ENCODE assay signal across 30 cellular contexts in genomic region chr7:105841866-105842265, GRCh38.
"Had no signal": no experiment of that assay in that cellular context is flagged by ENCODE, and none has a peak within 500 bp of the region (broad histone marks: within the 10 kb centered on the region; RNA-seq: fewer than 3 reads in every experiment).

No MANE protein-coding gene starts in this region.

- H3K4me3 ChIP-seq: MG63, SJCRH30, SK-N-MC had no signal

- H3K36me3 ChIP-seq: brain microvascular endothelial cell, MG63 had no signal

- H3K4me3 Mint-ChIP-seq: activated CD4-positive, alpha-beta memory T cell treated with anti-CD3 and anti-CD28 coated beads for 36 hours; activated CD4-positive, alpha-beta T cell treated with anti-CD3 and anti-CD28 coated beads, Interleukin-2, amount 10 ng/mL, durations not matched to agents 24 days and 14 days; activated naive CD8-positive, alpha-beta T cell treated with anti-CD3 and anti-CD28 coated beads for 36 hours; activated T-helper 17 cell treated with anti-CD3 and anti-CD28 coated beads, Interleukin-2, amount 50 U/mL, for 72 hours had no signal

- FAIRE-seq: RCC 7860 had no signal

- DNase-seq: activated CD4-positive, alpha-beta memory T cell treated with anti-CD3 and anti-CD28 coated beads for 36 hours; activated CD4-positive, alpha-beta T cell treated with anti-CD3 and anti-CD28 coated beads, Interleukin-2, amount 10 ng/mL, durations not matched to agents 24 days and 14 days; activated CD8-positive, alpha-beta memory T cell treated with anti-CD3 and anti-CD28 coated beads, Interleukin-2, amount 50 U/mL, for 4 hours; activated effector memory CD4-positive, alpha-beta T cell treated with anti-CD3 and anti-CD28 coated beads, Interleukin-2, amount 50 U/mL, for 16 hours; activated naive CD4-positive, alpha-beta T cell; activated naive CD4-positive, alpha-beta T cell treated with anti-CD3 and anti-CD28 coated beads, Interleukin-2, amount 50 U/mL, for 16 hours; activated naive CD8-positive, alpha-beta T cell treated with anti-CD3 and anti-CD28 coated beads for 36 hours; activated T-cell treated with anti-CD3 and anti-CD28 coated beads for 4 hours; activated T-cell treated with anti-CD3 and anti-CD28 coated beads, Interleukin-2, amount 50 U/mL, for 48 hours; amniotic stem cell; aorta; brain microvascular endothelial cell; Karpas-422; KBM-7; MG63; NCI-H1048; NCI-H1105 treated with DMSO at 0.1 percent for 48 hours; NCI-H1436; NCI-H1694; NCI-H1930; NCI-H2081 treated with DMSO at 0.1 percent for 48 hours; NCI-H345; NCI-H524 treated with DMSO at 0.1 percent for 48 hours; PC-3; SHP77; SJCRH30; T1000 had no signal

- ATAC-seq: activated T-helper 17 cell treated with anti-CD3 and anti-CD28 coated beads, Interleukin-2, amount 50 U/mL, for 72 hours; PC-3 had no signal

- H3K27ac ChIP-seq: brain microvascular endothelial cell, SJCRH30, SK-N-MC had no signal

- H3K9me3 ChIP-seq: MG63, SJCRH30 had no signal

- H3K27me3 ChIP-seq: brain microvascular endothelial cell, MG63, SJCRH30 had no signal

- H3K27me3 Mint-ChIP-seq: activated CD4-positive, alpha-beta memory T cell treated with anti-CD3 and anti-CD28 coated beads for 36 hours; activated naive CD8-positive, alpha-beta T cell treated with anti-CD3 and anti-CD28 coated beads for 36 hours; activated T-helper 17 cell treated with anti-CD3 and anti-CD28 coated beads, Interleukin-2, amount 50 U/mL, for 72 hours had no signal

- H3K4me1 Mint-ChIP-seq: activated naive CD8-positive, alpha-beta T cell treated with anti-CD3 and anti-CD28 coated beads for 36 hours had no signal

- H3K36me3 Mint-ChIP-seq: activated naive CD8-positive, alpha-beta T cell treated with anti-CD3 and anti-CD28 coated beads for 36 hours had no signal
